ENCODE assay signal across 8 cellular contexts in the genomic region with DNA sequence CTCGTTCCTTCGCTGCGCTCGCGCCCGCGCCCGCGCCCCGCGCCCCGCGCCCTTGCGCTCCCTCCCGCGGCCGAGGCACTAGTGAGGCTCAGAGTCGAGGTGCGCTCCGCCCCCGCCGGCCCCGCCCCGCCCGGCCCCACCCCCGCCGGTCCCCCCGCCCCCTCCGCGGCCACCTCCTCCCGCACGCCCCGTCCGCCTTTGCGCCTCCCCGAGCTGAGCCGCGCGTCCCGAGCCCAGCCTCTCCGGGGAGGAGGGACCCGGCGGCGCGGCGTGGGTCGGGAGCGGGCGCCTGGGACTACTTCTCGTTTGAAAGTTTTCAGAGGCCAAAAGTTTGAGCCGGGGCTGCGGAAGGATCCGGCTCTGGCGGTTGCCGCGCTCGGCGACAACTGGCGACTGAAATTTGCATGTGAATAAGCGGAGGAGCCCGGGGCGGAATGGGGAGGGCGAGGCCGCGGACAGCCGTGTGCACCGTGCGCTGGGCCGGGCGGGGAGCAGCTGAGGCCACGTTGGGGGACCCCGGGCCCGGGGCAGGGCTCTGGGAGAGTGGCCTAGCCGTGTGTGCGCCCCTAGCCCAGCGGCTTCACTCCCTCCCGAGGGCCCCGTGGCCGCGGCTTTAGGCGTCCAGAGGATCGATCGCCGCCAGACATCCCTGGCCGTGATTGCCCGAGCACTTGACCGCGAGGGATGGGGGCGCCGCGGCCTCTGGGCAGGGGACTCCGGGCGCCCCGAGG. TPM values are rescaled to one million over a fixed set of nuclear protein-coding genes. Genes with fewer than 3 reads are reported as not detected.
DNase-seq lines count a peak whose midpoint lies in the region; ATAC-seq and TF ChIP-seq lines count a peak whose summit lies in the region.

TSS of gene NOTCH1 (minus strand) at position 83 of the 731 bp plus-strand sequence. CDS start 262 bp downstream, outside the sequence.

- 1% methylated on average over 57 of the region's 94 CpGs; no CpG with 5 or more reads in 1 of the 2 donors for WGBS in testis, 2 donors

- peak; percentile 88 for DNase-seq in DMS 273 (lab: John Stamatoyannopoulos, UW; ENCODE audit: unreplicated experiment)
- DNase-seq in HT1080 (ENCODE audit: low read depth) = peak; percentile 85
- DNase-seq in SK-N-MC (ENCODE audit: low read depth, low spot score) = peak; percentile 51
- peak; percentile 93 for DNase-seq in activated naive CD4-positive, alpha-beta T cell treated with anti-CD3 and anti-CD28 coated beads, Interleukin-2, amount 10 ng/mL, durations not matched to agents 7 days and 5 days
- no peak for DNase-seq in glomerular endothelial cell (ENCODE audit: extremely low read depth, low read depth, low spot score)
- DNase-seq in osteoblast (ENCODE audit: insufficient read length, low spot score, missing footprints) = peak; percentile 100
- peak; percentile 86 for DNase-seq in testis

- no peaks in the 10 kb centered on the region for H3K9me3 Mint-ChIP-seq in activated naive CD4-positive, alpha-beta T cell treated with anti-CD3 and anti-CD28 coated beads, Interleukin-2, amount 10 ng/mL, durations not matched to agents 7 days and 5 days

- H3K4me1 ChIP-seq in osteoblast (ENCODE audit: insufficient read depth, low read length) = peaks cover 21% of the 10 kb centered on the region
- H3K4me1 ChIP-seq in testis = peaks cover 31% of the 10 kb centered on the region

- H3K36me3 ChIP-seq in SK-N-MC (ENCODE audit: insufficient read depth, low read length) (no peaks in the 10 kb centered on the region; the same call in 1 of the 2 replicates), osteoblast (ENCODE audit: insufficient read depth, low read length) (peaks cover 8% of the 10 kb centered on the region), testis (ENCODE audit: low read depth, missing control alignments) (no peaks in the 10 kb centered on the region)

- H3K27ac ChIP-seq in SK-N-MC (peak within 1 kb of the TSS; percentile 92), osteoblast (ENCODE audit: low read depth, low read length) (peak within 1 kb of the TSS; percentile 28), testis (peak within 1 kb of the TSS; percentile 84 to 92)

- peaks cover 44% of the 10 kb centered on the region for H3K4me1 Mint-ChIP-seq in activated naive CD4-positive, alpha-beta T cell treated with anti-CD3 and anti-CD28 coated beads, Interleukin-2, amount 10 ng/mL, durations not matched to agents 7 days and 5 days

- H3K4me3 Mint-ChIP-seq in activated naive CD4-positive, alpha-beta T cell treated with anti-CD3 and anti-CD28 coated beads, Interleukin-2, amount 10 ng/mL, durations not matched to agents 7 days and 5 days = peak within 1 kb of the TSS; percentile 88

- no peaks in the 10 kb centered on the region for H3K9me3 ChIP-seq in SK-N-MC (ENCODE audit: low read depth, low read length)
- no peaks in the 10 kb centered on the region for H3K9me3 ChIP-seq in osteoblast (ENCODE audit: low read depth, low read length)
- H3K9me3 ChIP-seq in testis = no peaks in the 10 kb centered on the region

- H3K27ac Mint-ChIP-seq in activated naive CD4-positive, alpha-beta T cell treated with anti-CD3 and anti-CD28 coated beads, Interleukin-2, amount 10 ng/mL, durations not matched to agents 7 days and 5 days = peak within 1 kb of the TSS; percentile 96

- peak within 1 kb of the TSS; percentile 88 for H3K4me2 ChIP-seq in osteoblast (ENCODE audit: insufficient read depth, low read length)

- peaks cover 12% of the 10 kb centered on the region for H3K27me3 Mint-ChIP-seq in activated naive CD4-positive, alpha-beta T cell treated with anti-CD3 and anti-CD28 coated beads, Interleukin-2, amount 10 ng/mL, durations not matched to agents 7 days and 5 days

- H3K27me3 ChIP-seq in osteoblast (ENCODE audit: insufficient read depth, low read length) (no peaks in the 10 kb centered on the region), testis (no peaks in the 10 kb centered on the region)

- CTCF ChIA-PET in activated naive CD4-positive, alpha-beta T cell treated with anti-CD3 and anti-CD28 coated beads, Interleukin-2, amount 10 ng/mL, durations not matched to agents 7 days and 5 days (lab: Charles Lee) = no interaction called here

- intact Hi-C loops in testis (cut with DNase I; ENCODE audit: low total_unique reads) = no loop called here

- H3K4me3 ChIP-seq in SK-N-MC (peak within 1 kb of the TSS; percentile 90), osteoblast (ENCODE audit: insufficient read depth, low read length) (peak within 1 kb of the TSS; percentile 83), testis (peak within 1 kb of the TSS; percentile 64 to 73)

- peak; percentile 64 for ATAC-seq in GM21360 (IDR thresholded peaks at IDR 0.05; ENCODE audit: unreplicated experiment)

- H3K9ac ChIP-seq in SK-N-MC (ENCODE audit: insufficient read length) = peak within 1 kb of the TSS; percentile 92

- peaks cover 18% of the 10 kb centered on the region for H3K36me3 Mint-ChIP-seq in activated naive CD4-positive, alpha-beta T cell treated with anti-CD3 and anti-CD28 coated beads, Interleukin-2, amount 10 ng/mL, durations not matched to agents 7 days and 5 days

- no peak for TF ChIP-seq CTCF in osteoblast (IDR thresholded peaks at IDR 0.05; ENCODE audit: extremely low read depth, low read depth, low read length)
- no peak for TF ChIP-seq CTCF in testis (IDR thresholded peaks at IDR 0.05)

- H3K79me2 ChIP-seq in osteoblast (ENCODE audit: insufficient read depth, low read length) = peaks cover 25% of the 10 kb centered on the region

- no peak for TF ChIP-seq POLR2A in testis (IDR thresholded peaks at IDR 0.05)

- peak within 1 kb of the TSS; percentile 65 for H2AFZ ChIP-seq in osteoblast (ENCODE audit: low read length)

- peaks cover 19% of the 10 kb centered on the region for H4K20me1 ChIP-seq in osteoblast (ENCODE audit: insufficient read depth, low read length)

RNA-seq across cellular contexts. Expression of gene NOTCH1, which starts in this region (rescaled TPM):
- total RNA-seq in HT1080 (2014; rRNA removed; shearing (Covaris generic)) = 11.4 and 13.7 TPM in 2 replicates
- polyA plus RNA-seq in HT1080 (2015; cell fraction: cytosol; rRNA removed) = 7.1 and 7.9 TPM in 2 replicates
- polyA plus RNA-seq in HT1080 (2015; cell fraction: nucleus; rRNA removed) = 31.4 and 32.3 TPM in 2 replicates
- total RNA-seq in glomerular endothelial cell = 114 and 284 TPM in 2 replicates
- total RNA-seq in osteoblast = 10.5 and 14.4 TPM in 2 replicates
- 10 to 100 TPM; 32.4 to 34.1 TPM for total RNA-seq in testis
- 7.2 TPM for polyA plus RNA-seq in testis (ENCODE audit: insufficient read depth, low read depth, low replicate concordance)

Comparison
In these comparisons a context has a peak if more than half of its experiments do, and no peak if none do; other contexts are left out.
1. H3K27ac ChIP-seq: peak in every context shown above with its lines; median percentile 92 in SK-N-MC; 88 in testis; 28 in osteoblast.